ENCODE assay signal across 19 cellular contexts in the genomic region with DNA sequence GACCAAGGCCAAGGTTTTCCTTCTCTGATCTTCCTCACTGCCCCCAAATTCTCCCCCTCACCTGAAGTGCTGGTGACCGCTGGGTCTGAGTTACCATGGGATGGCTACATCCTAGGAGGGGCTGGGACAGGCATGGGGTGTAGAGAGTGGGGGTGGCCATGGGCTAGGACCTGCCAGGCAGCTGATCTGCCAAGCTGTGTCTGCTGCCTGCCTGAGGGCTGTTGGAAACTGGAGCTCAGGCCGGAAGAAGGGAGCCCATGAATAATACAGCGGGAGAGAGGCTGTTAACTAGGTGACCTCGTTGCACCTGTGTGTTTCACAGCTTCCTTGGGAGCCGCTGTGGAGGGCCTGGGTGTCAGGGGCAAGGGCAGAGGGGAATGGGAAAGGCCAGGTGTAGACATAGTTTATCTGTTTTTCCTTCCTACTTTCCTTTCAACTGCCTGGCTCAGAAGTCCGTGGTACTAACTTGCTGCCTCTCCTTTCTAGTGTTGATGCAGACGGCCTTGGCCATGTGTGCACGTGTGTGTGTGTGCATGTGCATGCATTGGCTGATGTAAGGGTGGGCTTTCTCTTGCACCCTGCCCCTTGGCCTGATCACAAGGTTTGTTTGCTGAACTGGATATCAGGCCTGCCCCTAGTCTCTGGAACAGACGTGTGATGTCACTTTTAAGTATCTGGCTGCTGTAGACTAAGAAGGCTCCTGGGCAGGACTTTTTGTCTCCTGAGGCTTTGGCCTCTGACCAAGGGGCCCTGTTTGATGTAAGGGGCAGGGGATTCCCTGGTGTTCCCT. TPM values are rescaled to one million over a fixed set of nuclear protein-coding genes. Genes with fewer than 3 reads are reported as not detected.
DNase-seq lines count a peak whose midpoint lies in the region; FAIRE-seq and TF ChIP-seq lines count a peak whose summit lies in the region.
"Had no signal": no experiment of that assay in that cellular context is flagged by ENCODE, and none has a peak within 500 bp of the region (broad histone marks: within the 10 kb centered on the region; RNA-seq: fewer than 3 reads in every experiment).

No MANE protein-coding gene starts in this region.

- TF ChIP-seq CTCF in endodermal cell (conservative IDR thresholded peaks at IDR 0.05), result no peak
- TF ChIP-seq CTCF in RWPE1 (conservative IDR thresholded peaks at IDR 0.05; ENCODE audit: low read depth), result no peak

- H3K27ac Mint-ChIP-seq in endodermal cell, result no peak overlapping the region
- H3K27ac Mint-ChIP-seq: CD14-positive monocyte; CD8-positive, alpha-beta T cell; IgD-negative memory B cell had no signal

- no peak overlapping the region for H3K4me3 Mint-ChIP-seq in endodermal cell
- H3K4me3 Mint-ChIP-seq: CD14-positive monocyte; CD8-positive, alpha-beta T cell; IgD-negative memory B cell had no signal

- POLR2A ChIA-PET in RWPE1 (lab: Yijun Ruan, JAX; ENCODE audit: low non-redundant PET), result no interaction called here

- no peak overlapping the region for H3K4me3 ChIP-seq in endodermal cell (ENCODE audit: low read length)
- H3K4me3 ChIP-seq: HAP-1 had no signal

- peaks cover 6% of the 10 kb centered on the region for H3K4me1 Mint-ChIP-seq in endodermal cell

- no peaks in the 10 kb centered on the region for H3K27me3 ChIP-seq in endodermal cell (ENCODE audit: control insufficient read depth, insufficient read depth, low read length, poor library complexity, severe bottlenecking)

- peaks cover 9% of the 10 kb centered on the region for H3K9me3 Mint-ChIP-seq in endodermal cell

- intact Hi-C loops in posterior vena cava (cut with DNase I), result no loop called here

- WGBS in endodermal cell (ENCODE audit: insufficient coverage in 1 of 2, insufficient read length in 1 of 2), 2 experiments, result 91 to 92% methylated on average over 7 to 9 of the region's 9 CpGs

- no peak for TF ChIP-seq POLR2A in GM12892 (IDR thresholded peaks at IDR 0.05; ENCODE audit: low read depth, low read length)

- no peak overlapping the region for H3K9ac ChIP-seq in endodermal cell (ENCODE audit: extremely low read depth, low read length, poor library complexity, severe bottlenecking)

- H3K4me1 ChIP-seq in endodermal cell (ENCODE audit: control insufficient read depth, insufficient read depth, low read length), result no peaks in the 10 kb centered on the region
- H3K4me1 ChIP-seq: HAP-1 had no signal

- H3K36me3 Mint-ChIP-seq in endodermal cell (ENCODE audit: low read depth), result no peaks in the 10 kb centered on the region
- H3K36me3 Mint-ChIP-seq: CD14-positive monocyte; CD8-positive, alpha-beta T cell; IgD-negative memory B cell had no signal

- peaks cover 5% of the 10 kb centered on the region for H3K9me3 ChIP-seq in endodermal cell (ENCODE audit: control insufficient read depth, low read length)

- DNase-seq in activated CD8-positive, alpha-beta memory T cell treated with anti-CD3 and anti-CD28 coated beads for 24 hours, result peak; percentile 33
- DNase-seq in activated CD8-positive, alpha-beta memory T cell treated with anti-CD3 and anti-CD28 coated beads, Interleukin-2, amount 50 U/mL, for 4 hours, result no peak
- peak; percentile 42 for DNase-seq in endodermal cell
- peak; percentile 34 for DNase-seq in posterior vena cava (ENCODE audit: low spot score)
- DNase-seq in GM12892 (ENCODE audit: insufficient read length), result no peak
- no peak for DNase-seq in RWPE1 (ENCODE audit: low spot score)
- DNase-seq in NCI-H2171 treated with DMSO at 0.1 percent for 48 hours (lab: John Stamatoyannopoulos, UW), result no peak
- DNase-seq: COR-L47, DMS153, DMS79 treated with DMSO at 0.1 percent for 48 hours, EL had no signal

- H3K27ac ChIP-seq in endodermal cell (ENCODE audit: low read depth, low read length) (no peak overlapping the region), RWPE1 (no peak overlapping the region)
- H3K27ac ChIP-seq: 22Rv1 had no signal

- CTCF ChIA-PET in RWPE1 (lab: Yijun Ruan, JAX), result no interaction called here

- no peaks in the 10 kb centered on the region for H3K27me3 Mint-ChIP-seq in endodermal cell (ENCODE audit: insufficient read depth)

- FAIRE-seq in GM12892 (lab: Jason Lieb, UNC), result no peak
- FAIRE-seq: D721Med, G401.6, GM12891 had no signal

- H3K36me3 ChIP-seq in endodermal cell (ENCODE audit: control insufficient read depth, insufficient read depth, low read length), result no peaks in the 10 kb centered on the region
- H3K36me3 ChIP-seq: HAP-1 had no signal

RNA-seq across cellular contexts. Expression of a gene that starts 11.9 kb away (rescaled TPM):
- total RNA-seq in endodermal cell, result 1 to 10 TPM; 2.1 to 4.2 TPM
- polyA plus RNA-seq in endodermal cell (2013, experiment 1 of 2), result 9.2 TPM
- 10.8 TPM for polyA plus RNA-seq in endodermal cell (2013, experiment 2 of 2)
- total RNA-seq in posterior vena cava, result 10 to 100 TPM; 24.5 to 43.0 TPM
- polyA plus RNA-seq in GM12892 (2012; ENCODE audit: missing spikeins), result 0.23 TPM
- polyA plus RNA-seq: IgD-negative memory B cell had no signal

Comparison
In these comparisons a context has a peak if more than half of its experiments do, and no peak if none do; other contexts are left out.
1. DNase-seq: peak in activated CD8-positive, alpha-beta memory T cell treated with anti-CD3 and anti-CD28 coated beads for 24 hours (single experiment), endodermal cell (single experiment) and posterior vena cava (single experiment); none in activated CD8-positive, alpha-beta memory T cell treated with anti-CD3 and anti-CD28 coated beads, Interleukin-2, amount 50 U/mL, for 4 hours (single experiment), GM12892 (single experiment), RWPE1 (single experiment) and NCI-H2171 treated with DMSO at 0.1 percent for 48 hours (single experiment).
2. RNA of a gene that starts 11.9 kb away (total RNA-seq): 24.5 to 43.0 TPM in posterior vena cava; 2.1 to 4.2 TPM in endodermal cell; every median in the first group is over 4 times any median in the second.